Comparison of ENCODE assay signal across 17 cellular contexts in genomic region chr2:187655001-187655400, GRCh38.
"Had no signal": no experiment of that assay in that cellular context is flagged by ENCODE, and none has a peak within 500 bp of the region (broad histone marks: within the 10 kb centered on the region; RNA-seq: fewer than 3 reads in every experiment).

No MANE protein-coding gene starts in this region.

- H3K27ac Mint-ChIP-seq: activated CD8-positive, alpha-beta memory T cell treated with anti-CD3 and anti-CD28 coated beads, Interleukin-2, amount 10 ng/mL, durations not matched to agents 7 days and 5 days; endodermal cell; nephron; stimulated activated naive CD8-positive, alpha-beta T cell treated with anti-CD3 and anti-CD28 coated beads, Interleukin-15, amount 100 ng/mL, for 72 hours had no signal

- H3K4me1 ChIP-seq: breast epithelium, left lung had no signal

- H3K27me3 Mint-ChIP-seq: activated CD8-positive, alpha-beta memory T cell treated with anti-CD3 and anti-CD28 coated beads, Interleukin-2, amount 10 ng/mL, durations not matched to agents 7 days and 5 days; stimulated activated naive CD8-positive, alpha-beta T cell treated with anti-CD3 and anti-CD28 coated beads, Interleukin-15, amount 100 ng/mL, for 72 hours had no signal

- H3K9me3 Mint-ChIP-seq: activated T-cell treated with anti-CD3 and anti-CD28 coated beads, Interleukin-2, amount 50 U/mL, for 4 hours; endodermal cell; nephron; stimulated activated naive CD8-positive, alpha-beta T cell treated with anti-CD3 and anti-CD28 coated beads, Interleukin-15, amount 100 ng/mL, for 72 hours had no signal

- H3K9me3 ChIP-seq: breast epithelium, left lung, thoracic aorta had no signal

- H3K4me1 Mint-ChIP-seq: activated CD8-positive, alpha-beta memory T cell treated with anti-CD3 and anti-CD28 coated beads, Interleukin-2, amount 10 ng/mL, durations not matched to agents 7 days and 5 days; endodermal cell; nephron; stimulated activated naive CD8-positive, alpha-beta T cell treated with anti-CD3 and anti-CD28 coated beads, Interleukin-15, amount 100 ng/mL, for 72 hours had no signal

- H3K36me3 ChIP-seq: breast epithelium, left lung, thoracic aorta had no signal

- H3K36me3 Mint-ChIP-seq: activated CD8-positive, alpha-beta memory T cell treated with anti-CD3 and anti-CD28 coated beads, Interleukin-2, amount 10 ng/mL, durations not matched to agents 7 days and 5 days had no signal

- ATAC-seq: activated CD8-positive, alpha-beta memory T cell treated with anti-CD3 and anti-CD28 coated beads, Interleukin-2, amount 10 ng/mL, durations not matched to agents 7 days and 5 days; activated T-cell treated with anti-CD3 and anti-CD28 coated beads, Interleukin-2, amount 50 U/mL, for 4 hours; left lung; stimulated activated naive CD8-positive, alpha-beta T cell treated with anti-CD3 and anti-CD28 coated beads, Interleukin-15, amount 100 ng/mL, for 72 hours had no signal

- H3K4me3 ChIP-seq: left lung, thoracic aorta had no signal

- H3K27ac ChIP-seq: breast epithelium, left lung, thoracic aorta had no signal

- DNase-seq: activated CD4-positive, alpha-beta T cell treated with anti-CD3 and anti-CD28 coated beads for 1 hour; activated CD4-positive, alpha-beta T cell treated with anti-CD3 and anti-CD28 coated beads, Interleukin-2, amount 50 U/mL, for 48 hours; activated CD8-positive, alpha-beta memory T cell treated with anti-CD3 and anti-CD28 coated beads, Interleukin-2, amount 10 ng/mL, durations not matched to agents 7 days and 5 days; activated gamma-delta T cell treated with Interleukin-2 at 50 U/mL for 16 hours; activated T-cell treated with anti-CD3 and anti-CD28 coated beads, Interleukin-2, amount 50 U/mL, for 4 hours; aorta; erythroblast; left lung; mesenchymal stem cell; stimulated activated CD4-positive, alpha-beta T cell treated with anti-CD3 and anti-CD28 coated beads, Interleukin-15, amount 100 ng/mL, for 24 hours; stimulated activated CD4-positive, alpha-beta T cell treated with anti-CD3 and anti-CD28 coated beads, Interleukin-4, amount 100 ng/mL, for 4 hours; stimulated activated naive CD8-positive, alpha-beta T cell treated with anti-CD3 and anti-CD28 coated beads, Interleukin-15, amount 100 ng/mL, for 72 hours; T-helper 9 cell had no signal

- H3K4me3 Mint-ChIP-seq: activated CD8-positive, alpha-beta memory T cell treated with anti-CD3 and anti-CD28 coated beads, Interleukin-2, amount 10 ng/mL, durations not matched to agents 7 days and 5 days; activated T-cell treated with anti-CD3 and anti-CD28 coated beads, Interleukin-2, amount 50 U/mL, for 4 hours; endodermal cell; nephron; stimulated activated naive CD8-positive, alpha-beta T cell treated with anti-CD3 and anti-CD28 coated beads, Interleukin-15, amount 100 ng/mL, for 72 hours had no signal

- H3K27me3 ChIP-seq: breast epithelium, left lung had no signal
